Comparison of ENCODE assay signal across 1 cellular context in genomic region chr15:44711356-44712107, GRCh38.
TF ChIP-seq lines count a peak whose summit lies in the region.

B2M (plus strand) TSS chr15:44711517; CDS start chr15:44711547, 30 bp downstream.

TF ChIP-seq in GM12878, 131 proteins besides CTCF, POLR2A, EP300 and RAD21 (continued from another document and continues in another):
- TF ChIP-seq, protein P1, sequence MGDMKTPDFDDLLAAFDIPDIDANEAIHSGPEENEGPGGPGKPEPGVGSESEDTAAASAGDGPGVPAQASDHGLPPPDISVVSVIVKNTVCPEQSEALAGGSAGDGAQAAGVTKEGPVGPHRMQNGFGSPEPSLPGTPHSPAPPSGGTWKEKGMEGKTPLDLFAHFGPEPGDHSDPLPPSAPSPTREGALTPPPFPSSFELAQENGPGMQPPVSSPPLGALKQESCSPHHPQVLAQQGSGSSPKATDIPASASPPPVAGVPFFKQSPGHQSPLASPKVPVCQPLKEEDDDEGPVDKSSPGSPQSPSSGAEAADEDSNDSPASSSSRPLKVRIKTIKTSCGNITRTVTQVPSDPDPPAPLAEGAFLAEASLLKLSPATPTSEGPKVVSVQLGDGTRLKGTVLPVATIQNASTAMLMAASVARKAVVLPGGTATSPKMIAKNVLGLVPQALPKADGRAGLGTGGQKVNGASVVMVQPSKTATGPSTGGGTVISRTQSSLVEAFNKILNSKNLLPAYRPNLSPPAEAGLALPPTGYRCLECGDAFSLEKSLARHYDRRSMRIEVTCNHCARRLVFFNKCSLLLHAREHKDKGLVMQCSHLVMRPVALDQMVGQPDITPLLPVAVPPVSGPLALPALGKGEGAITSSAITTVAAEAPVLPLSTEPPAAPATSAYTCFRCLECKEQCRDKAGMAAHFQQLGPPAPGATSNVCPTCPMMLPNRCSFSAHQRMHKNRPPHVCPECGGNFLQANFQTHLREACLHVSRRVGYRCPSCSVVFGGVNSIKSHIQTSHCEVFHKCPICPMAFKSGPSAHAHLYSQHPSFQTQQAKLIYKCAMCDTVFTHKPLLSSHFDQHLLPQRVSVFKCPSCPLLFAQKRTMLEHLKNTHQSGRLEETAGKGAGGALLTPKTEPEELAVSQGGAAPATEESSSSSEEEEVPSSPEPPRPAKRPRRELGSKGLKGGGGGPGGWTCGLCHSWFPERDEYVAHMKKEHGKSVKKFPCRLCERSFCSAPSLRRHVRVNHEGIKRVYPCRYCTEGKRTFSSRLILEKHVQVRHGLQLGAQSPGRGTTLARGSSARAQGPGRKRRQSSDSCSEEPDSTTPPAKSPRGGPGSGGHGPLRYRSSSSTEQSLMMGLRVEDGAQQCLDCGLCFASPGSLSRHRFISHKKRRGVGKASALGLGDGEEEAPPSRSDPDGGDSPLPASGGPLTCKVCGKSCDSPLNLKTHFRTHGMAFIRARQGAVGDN (IDR thresholded peaks at IDR 0.05): peak; percentile 95
- TF ChIP-seq MXI1 (IDR thresholded peaks at IDR 0.05; ENCODE audit: low read depth, low read length) (no peak; the same call in 1 of the 2 replicates), TCF12 (IDR thresholded peaks at IDR 0.05; ENCODE audit: low read depth, low read length) (peak; percentile 89; the same call in 1 of the 2 replicates), SUZ12 (IDR thresholded peaks at IDR 0.05; ENCODE audit: unreplicated experiment) (no peak), CHD2 (IDR thresholded peaks at IDR 0.05; ENCODE audit: borderline replicate concordance, low read depth, low read length) (peak; percentile 93), RBBP5 (conservative IDR thresholded peaks at IDR 0.05) (no peak), SMARCA5 (IDR thresholded peaks at IDR 0.05) (no peak), KDM1A (IDR thresholded peaks at IDR 0.05; ENCODE audit: borderline replicate concordance) (no peak), TCF7 (IDR thresholded peaks at IDR 0.05; ENCODE audit: borderline replicate concordance) (no peak), RAD51 (IDR thresholded peaks at IDR 0.05) (peak; percentile 44; the same call in 1 of the 2 replicates), SREBF1 (IDR thresholded peaks at IDR 0.05; ENCODE audit: low read length) (no peak), GATAD2B (conservative IDR thresholded peaks at IDR 0.05; ENCODE audit: low read depth) (0 out of 2 replicates have a peak, but pooled peaks have one; percentile 48), ETV6 (conservative IDR thresholded peaks at IDR 0.05 in 1 of 2, IDR thresholded peaks at IDR 0.05 in 1 of 2; ENCODE audit: borderline replicate concordance in 1 of 2, low read depth in 1 of 2) (no peak), HSF1 (IDR thresholded peaks at IDR 0.05; ENCODE audit: low read depth, low read length) (0 out of 2 replicates have a peak, but pooled peaks have one; percentile 29), POU2F2 (IDR thresholded peaks at IDR 0.05; ENCODE audit: borderline replicate concordance, low read depth, low read length) (peak; percentile 99), ZBED1 (IDR thresholded peaks at IDR 0.05; ENCODE audit: borderline replicate concordance) (peak; percentile 90), FOS (IDR thresholded peaks at IDR 0.05; ENCODE audit: borderline replicate concordance, extremely low read depth, insufficient read length) (peak; percentile 25), ZBTB4 (CRISPR knock-in tag; IDR thresholded peaks at IDR 0.05) (no peak), FOXM1 (IDR thresholded peaks at IDR 0.05; ENCODE audit: low read depth, low read length) (0 out of 2 replicates have a peak, but pooled peaks have one; percentile 48), HDAC2 (IDR thresholded peaks at IDR 0.05) (no peak), ZNF207 (IDR thresholded peaks at IDR 0.05; ENCODE audit: borderline replicate concordance) (no peak; the same call in 1 of the 2 replicates), SRF (IDR thresholded peaks at IDR 0.05; ENCODE audit: low read depth in 2 of 2, low read length in 2 of 2) (no peak), PAX8 (IDR thresholded peaks at IDR 0.05) (no peak), CHD1 (IDR thresholded peaks at IDR 0.05; ENCODE audit: low read depth, low read length) (peak; percentile 92; the same call in 1 of the 2 replicates), ZNF384 (IDR thresholded peaks at IDR 0.05; ENCODE audit: borderline replicate concordance, low read depth, low read length) (no peak), BRCA1 (IDR thresholded peaks at IDR 0.05; ENCODE audit: low read depth, low read length) (no peak)
- TF ChIP-seq, protein P2, sequence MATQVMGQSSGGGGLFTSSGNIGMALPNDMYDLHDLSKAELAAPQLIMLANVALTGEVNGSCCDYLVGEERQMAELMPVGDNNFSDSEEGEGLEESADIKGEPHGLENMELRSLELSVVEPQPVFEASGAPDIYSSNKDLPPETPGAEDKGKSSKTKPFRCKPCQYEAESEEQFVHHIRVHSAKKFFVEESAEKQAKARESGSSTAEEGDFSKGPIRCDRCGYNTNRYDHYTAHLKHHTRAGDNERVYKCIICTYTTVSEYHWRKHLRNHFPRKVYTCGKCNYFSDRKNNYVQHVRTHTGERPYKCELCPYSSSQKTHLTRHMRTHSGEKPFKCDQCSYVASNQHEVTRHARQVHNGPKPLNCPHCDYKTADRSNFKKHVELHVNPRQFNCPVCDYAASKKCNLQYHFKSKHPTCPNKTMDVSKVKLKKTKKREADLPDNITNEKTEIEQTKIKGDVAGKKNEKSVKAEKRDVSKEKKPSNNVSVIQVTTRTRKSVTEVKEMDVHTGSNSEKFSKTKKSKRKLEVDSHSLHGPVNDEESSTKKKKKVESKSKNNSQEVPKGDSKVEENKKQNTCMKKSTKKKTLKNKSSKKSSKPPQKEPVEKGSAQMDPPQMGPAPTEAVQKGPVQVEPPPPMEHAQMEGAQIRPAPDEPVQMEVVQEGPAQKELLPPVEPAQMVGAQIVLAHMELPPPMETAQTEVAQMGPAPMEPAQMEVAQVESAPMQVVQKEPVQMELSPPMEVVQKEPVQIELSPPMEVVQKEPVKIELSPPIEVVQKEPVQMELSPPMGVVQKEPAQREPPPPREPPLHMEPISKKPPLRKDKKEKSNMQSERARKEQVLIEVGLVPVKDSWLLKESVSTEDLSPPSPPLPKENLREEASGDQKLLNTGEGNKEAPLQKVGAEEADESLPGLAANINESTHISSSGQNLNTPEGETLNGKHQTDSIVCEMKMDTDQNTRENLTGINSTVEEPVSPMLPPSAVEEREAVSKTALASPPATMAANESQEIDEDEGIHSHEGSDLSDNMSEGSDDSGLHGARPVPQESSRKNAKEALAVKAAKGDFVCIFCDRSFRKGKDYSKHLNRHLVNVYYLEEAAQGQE (IDR thresholded peaks at IDR 0.05; ENCODE audit: low read depth, low read length): peak; percentile 61
- TF ChIP-seq, protein P3, sequence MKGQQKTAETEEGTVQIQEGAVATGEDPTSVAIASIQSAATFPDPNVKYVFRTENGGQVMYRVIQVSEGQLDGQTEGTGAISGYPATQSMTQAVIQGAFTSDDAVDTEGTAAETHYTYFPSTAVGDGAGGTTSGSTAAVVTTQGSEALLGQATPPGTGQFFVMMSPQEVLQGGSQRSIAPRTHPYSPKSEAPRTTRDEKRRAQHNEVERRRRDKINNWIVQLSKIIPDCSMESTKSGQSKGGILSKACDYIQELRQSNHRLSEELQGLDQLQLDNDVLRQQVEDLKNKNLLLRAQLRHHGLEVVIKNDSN (IDR thresholded peaks at IDR 0.05; ENCODE audit: borderline replicate concordance, extremely low read length, insufficient read depth, low read depth, low read length): no peak
- TF ChIP-seq, protein P4, sequence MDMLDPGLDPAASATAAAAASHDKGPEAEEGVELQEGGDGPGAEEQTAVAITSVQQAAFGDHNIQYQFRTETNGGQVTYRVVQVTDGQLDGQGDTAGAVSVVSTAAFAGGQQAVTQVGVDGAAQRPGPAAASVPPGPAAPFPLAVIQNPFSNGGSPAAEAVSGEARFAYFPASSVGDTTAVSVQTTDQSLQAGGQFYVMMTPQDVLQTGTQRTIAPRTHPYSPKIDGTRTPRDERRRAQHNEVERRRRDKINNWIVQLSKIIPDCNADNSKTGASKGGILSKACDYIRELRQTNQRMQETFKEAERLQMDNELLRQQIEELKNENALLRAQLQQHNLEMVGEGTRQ (IDR thresholded peaks at IDR 0.05; ENCODE audit: borderline replicate concordance, low read depth, low read length): no peak
- TF ChIP-seq, protein P5, sequence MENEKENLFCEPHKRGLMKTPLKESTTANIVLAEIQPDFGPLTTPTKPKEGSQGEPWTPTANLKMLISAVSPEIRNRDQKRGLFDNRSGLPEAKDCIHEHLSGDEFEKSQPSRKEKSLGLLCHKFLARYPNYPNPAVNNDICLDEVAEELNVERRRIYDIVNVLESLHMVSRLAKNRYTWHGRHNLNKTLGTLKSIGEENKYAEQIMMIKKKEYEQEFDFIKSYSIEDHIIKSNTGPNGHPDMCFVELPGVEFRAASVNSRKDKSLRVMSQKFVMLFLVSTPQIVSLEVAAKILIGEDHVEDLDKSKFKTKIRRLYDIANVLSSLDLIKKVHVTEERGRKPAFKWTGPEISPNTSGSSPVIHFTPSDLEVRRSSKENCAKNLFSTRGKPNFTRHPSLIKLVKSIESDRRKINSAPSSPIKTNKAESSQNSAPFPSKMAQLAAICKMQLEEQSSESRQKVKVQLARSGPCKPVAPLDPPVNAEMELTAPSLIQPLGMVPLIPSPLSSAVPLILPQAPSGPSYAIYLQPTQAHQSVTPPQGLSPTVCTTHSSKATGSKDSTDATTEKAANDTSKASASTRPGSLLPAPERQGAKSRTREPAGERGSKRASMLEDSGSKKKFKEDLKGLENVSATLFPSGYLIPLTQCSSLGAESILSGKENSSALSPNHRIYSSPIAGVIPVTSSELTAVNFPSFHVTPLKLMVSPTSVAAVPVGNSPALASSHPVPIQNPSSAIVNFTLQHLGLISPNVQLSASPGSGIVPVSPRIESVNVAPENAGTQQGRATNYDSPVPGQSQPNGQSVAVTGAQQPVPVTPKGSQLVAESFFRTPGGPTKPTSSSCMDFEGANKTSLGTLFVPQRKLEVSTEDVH (IDR thresholded peaks at IDR 0.05; ENCODE audit: low read depth, partially characterized antibody): no peak
- TF ChIP-seq, protein P6, sequence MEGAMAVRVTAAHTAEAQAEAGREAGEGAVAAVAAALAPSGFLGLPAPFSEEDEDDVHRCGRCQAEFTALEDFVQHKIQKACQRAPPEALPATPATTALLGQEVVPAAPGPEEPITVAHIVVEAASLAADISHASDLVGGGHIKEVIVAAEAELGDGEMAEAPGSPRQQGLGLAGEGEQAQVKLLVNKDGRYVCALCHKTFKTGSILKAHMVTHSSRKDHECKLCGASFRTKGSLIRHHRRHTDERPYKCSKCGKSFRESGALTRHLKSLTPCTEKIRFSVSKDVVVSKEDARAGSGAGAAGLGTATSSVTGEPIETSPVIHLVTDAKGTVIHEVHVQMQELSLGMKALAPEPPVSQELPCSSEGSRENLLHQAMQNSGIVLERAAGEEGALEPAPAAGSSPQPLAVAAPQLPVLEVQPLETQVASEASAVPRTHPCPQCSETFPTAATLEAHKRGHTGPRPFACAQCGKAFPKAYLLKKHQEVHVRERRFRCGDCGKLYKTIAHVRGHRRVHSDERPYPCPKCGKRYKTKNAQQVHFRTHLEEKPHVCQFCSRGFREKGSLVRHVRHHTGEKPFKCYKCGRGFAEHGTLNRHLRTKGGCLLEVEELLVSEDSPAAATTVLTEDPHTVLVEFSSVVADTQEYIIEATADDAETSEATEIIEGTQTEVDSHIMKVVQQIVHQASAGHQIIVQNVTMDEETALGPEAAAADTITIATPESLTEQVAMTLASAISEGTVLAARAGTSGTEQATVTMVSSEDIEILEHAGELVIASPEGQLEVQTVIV (IDR thresholded peaks at IDR 0.05; ENCODE audit: borderline replicate concordance, partially characterized antibody): no peak
- TF ChIP-seq, protein P7, sequence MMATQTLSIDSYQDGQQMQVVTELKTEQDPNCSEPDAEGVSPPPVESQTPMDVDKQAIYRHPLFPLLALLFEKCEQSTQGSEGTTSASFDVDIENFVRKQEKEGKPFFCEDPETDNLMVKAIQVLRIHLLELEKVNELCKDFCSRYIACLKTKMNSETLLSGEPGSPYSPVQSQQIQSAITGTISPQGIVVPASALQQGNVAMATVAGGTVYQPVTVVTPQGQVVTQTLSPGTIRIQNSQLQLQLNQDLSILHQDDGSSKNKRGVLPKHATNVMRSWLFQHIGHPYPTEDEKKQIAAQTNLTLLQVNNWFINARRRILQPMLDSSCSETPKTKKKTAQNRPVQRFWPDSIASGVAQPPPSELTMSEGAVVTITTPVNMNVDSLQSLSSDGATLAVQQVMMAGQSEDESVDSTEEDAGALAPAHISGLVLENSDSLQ (IDR thresholded peaks at IDR 0.05): peak; percentile 54; the same call in 1 of the 2 replicates
